13 cellular contexts compared by ENCODE assay signal in genomic region chr13:114113961-114114360, GRCh38. TPM values are rescaled to one million over a fixed set of nuclear protein-coding genes. Genes with fewer than 3 reads are reported as not detected.
A peak's percentile ranks its signal among the peaks of the same experiment; 100 is the strongest.
DNase-seq lines count a peak whose midpoint lies in the region; ATAC-seq and TF ChIP-seq lines count a peak whose summit lies in the region.
"Had no signal": no experiment of that assay in that cellular context is flagged by ENCODE, and none has a peak within 500 bp of the region (broad histone marks: within the 10 kb centered on the region; RNA-seq: fewer than 3 reads in every experiment).

No MANE protein-coding gene starts in this region.

- intact Hi-C loops in right cardiac atrium (cut with DNase I) (no loop called here), aorta (cut with DNase I) (no loop called here)

- 96% methylated on average over 18 of the region's 18 CpGs for WGBS in right cardiac atrium
- WGBS in aorta, 2 donors = 93 to 96% methylated on average over 16 to 18 of the region's 18 CpGs

- peak overlapping the region; percentile 27 for H3K4me3 Mint-ChIP-seq in activated naive CD4-positive, alpha-beta T cell treated with anti-CD3 and anti-CD28 coated beads, Interleukin-2, amount 50 U/mL, for 24 hours
- no peak overlapping the region for H3K4me3 Mint-ChIP-seq in memory B cell
- H3K4me3 Mint-ChIP-seq: stimulated activated naive B cell treated with anti-CD40 and anti-IgM and Interleukin-4, amounts not matched to agents 10 μg/mL and 1 μg/mL and 100 μg/mL, for 72 hours had no signal

- H3K27me3 Mint-ChIP-seq in activated naive CD4-positive, alpha-beta T cell treated with anti-CD3 and anti-CD28 coated beads, Interleukin-2, amount 50 U/mL, for 24 hours = no peaks in the 10 kb centered on the region
- H3K27me3 Mint-ChIP-seq in memory B cell = no peaks in the 10 kb centered on the region
- H3K27me3 Mint-ChIP-seq: stimulated activated naive B cell treated with anti-CD40 and anti-IgM and Interleukin-4, amounts not matched to agents 10 μg/mL and 1 μg/mL and 100 μg/mL, for 72 hours had no signal

- H3K9me3 Mint-ChIP-seq in activated naive CD4-positive, alpha-beta T cell treated with anti-CD3 and anti-CD28 coated beads, Interleukin-2, amount 50 U/mL, for 24 hours = no peaks in the 10 kb centered on the region
- H3K9me3 Mint-ChIP-seq in memory B cell = no peaks in the 10 kb centered on the region
- H3K9me3 Mint-ChIP-seq: stimulated activated naive B cell treated with anti-CD40 and anti-IgM and Interleukin-4, amounts not matched to agents 10 μg/mL and 1 μg/mL and 100 μg/mL, for 72 hours had no signal

- no peak for TF ChIP-seq CTCF in right atrium auricular region (IDR thresholded peaks at IDR 0.05)

- peak; percentile 26 for DNase-seq in right atrium auricular region (ENCODE audit: low spot score)
- DNase-seq in right cardiac atrium = no peak
- no peak for DNase-seq in memory B cell (ENCODE audit: low spot score in 2 of 2)
- peak; percentile 36 to 49 for DNase-seq in aorta
- DNase-seq in SJCRH30 = no peak
- DNase-seq: DMS79 treated with DMSO at 0.1 percent for 48 hours; NCI-H226; OCI-M1; stimulated activated CD4-positive, alpha-beta T cell treated with anti-CD3 and anti-CD28 coated beads, Interleukin-4, amount 100 ng/mL, for 1 hour; stimulated activated naive B cell treated with anti-CD40 and anti-IgM and Interleukin-4, amounts not matched to agents 10 μg/mL and 1 μg/mL and 100 μg/mL, for 72 hours had no signal

- H3K4me3 ChIP-seq in right atrium auricular region (no peak overlapping the region), right cardiac atrium (ENCODE audit: low read length) (no peak overlapping the region), aorta (ENCODE audit: low read length in 2 of 2) (no peak overlapping the region), SJCRH30 (no peak overlapping the region)

- no peak for TF ChIP-seq POLR2A in GM18505 (IDR thresholded peaks at IDR 0.05; ENCODE audit: borderline replicate concordance, extremely low read depth, insufficient read depth, insufficient read length)

- H3K27ac Mint-ChIP-seq in activated naive CD4-positive, alpha-beta T cell treated with anti-CD3 and anti-CD28 coated beads, Interleukin-2, amount 50 U/mL, for 24 hours = peak overlapping the region; percentile 89
- peak overlapping the region; percentile 43 for H3K27ac Mint-ChIP-seq in memory B cell

- H3K27me3 ChIP-seq in right atrium auricular region (no peaks in the 10 kb centered on the region), right cardiac atrium (ENCODE audit: control insufficient read depth, insufficient read depth) (no peaks in the 10 kb centered on the region), aorta (ENCODE audit: control insufficient read depth in 1 of 2, insufficient read depth in 2 of 2, low read length in 1 of 2) (no peaks in the 10 kb centered on the region), SJCRH30 (no peaks in the 10 kb centered on the region)

- peaks cover 72% of the 10 kb centered on the region for H3K4me1 Mint-ChIP-seq in activated naive CD4-positive, alpha-beta T cell treated with anti-CD3 and anti-CD28 coated beads, Interleukin-2, amount 50 U/mL, for 24 hours
- H3K4me1 Mint-ChIP-seq in memory B cell = peaks cover 46% of the 10 kb centered on the region

- H3K36me3 ChIP-seq in right atrium auricular region (no peaks in the 10 kb centered on the region), aorta (ENCODE audit: control insufficient read depth in 1 of 2, insufficient read depth in 2 of 2, low read length in 1 of 2) (no peaks in the 10 kb centered on the region), SJCRH30 (no peaks in the 10 kb centered on the region)

- no peaks in the 10 kb centered on the region for H3K9me3 ChIP-seq in right atrium auricular region
- H3K9me3 ChIP-seq in right cardiac atrium (ENCODE audit: control insufficient read depth, low read length) = no peaks in the 10 kb centered on the region
- no peaks in the 10 kb centered on the region for H3K9me3 ChIP-seq in aorta (ENCODE audit: control insufficient read depth, low read length)
- no peaks in the 10 kb centered on the region for H3K9me3 ChIP-seq in SJCRH30 (replicated peaks)

- H3K27ac ChIP-seq in right atrium auricular region = no peak overlapping the region
- H3K27ac ChIP-seq in right cardiac atrium (ENCODE audit: low read length) = no peak overlapping the region
- H3K27ac ChIP-seq in aorta (ENCODE audit: low read depth in 1 of 2, low read length in 2 of 2) = no peak overlapping the region
- no peak overlapping the region for H3K27ac ChIP-seq in SJCRH30

- H3K36me3 Mint-ChIP-seq in activated naive CD4-positive, alpha-beta T cell treated with anti-CD3 and anti-CD28 coated beads, Interleukin-2, amount 50 U/mL, for 24 hours = peaks cover 3% of the 10 kb centered on the region
- peaks cover 21% of the 10 kb centered on the region for H3K36me3 Mint-ChIP-seq in memory B cell

- ATAC-seq in right cardiac atrium (no peak), memory B cell (ENCODE audit: low read depth) (no peak), aorta (ENCODE audit: low FRiP score) (no peak), HG03342 (IDR thresholded peaks at IDR 0.05; ENCODE audit: unreplicated experiment) (no peak), GM18505 (IDR thresholded peaks at IDR 0.05; ENCODE audit: unreplicated experiment) (no peak)
- ATAC-seq: stimulated activated naive B cell treated with anti-CD40 and anti-IgM and Interleukin-4, amounts not matched to agents 10 μg/mL and 1 μg/mL and 100 μg/mL, for 72 hours had no signal

- H3K4me1 ChIP-seq in right atrium auricular region (peaks cover 0 to 40% of the 10 kb centered on the region in 2 donors), right cardiac atrium (ENCODE audit: control insufficient read depth, insufficient read depth, low read length) (no peaks in the 10 kb centered on the region), aorta (ENCODE audit: control insufficient read depth in 1 of 2, insufficient read depth in 2 of 2, low read length in 2 of 2) (no peaks in the 10 kb centered on the region), SJCRH30 (peaks cover 39% of the 10 kb centered on the region)

RNA-seq across cellular contexts. Expression of gene RASA3, which starts 18.5 kb away (rescaled TPM):
- 10 to 100 TPM; 10.2 to 13.2 TPM for total RNA-seq in right atrium auricular region
- 10 to 100 TPM in 3 of 4 donors, 1 to 10 TPM in 1; 9.4 to 15.5 (median 11.8) TPM for total RNA-seq in right cardiac atrium
- polyA plus RNA-seq in right cardiac atrium = 7.4 TPM
- 10 to 100 TPM; 34.8 to 42.3 TPM for total RNA-seq in aorta
- polyA plus RNA-seq in aorta = 10 to 100 TPM in 1 of 2 donors, 1 to 10 TPM in 1; 8.1 to 23.0 TPM
- 18.6 and 20.5 TPM in 2 replicates for total RNA-seq in SJCRH30 (2014; rRNA removed; shearing (Covaris generic))

Comparison
In these comparisons a context has a peak if more than half of its experiments do, and no peak if none do; other contexts are left out.
1. DNase-seq: peak in right atrium auricular region (single experiment) and aorta (2 of 2); none in right cardiac atrium (0 of 3), memory B cell (0 of 2) and SJCRH30 (0 of 2).